In genomic region chr3:119601154-119601553, GRCh38 we compare ENCODE assay signal across 16 cellular contexts. TPM values are rescaled to one million over a fixed set of nuclear protein-coding genes. Genes with fewer than 3 reads are reported as not detected.
A peak's percentile ranks its signal among the peaks of the same experiment; 100 is the strongest.
DNase-seq lines count a peak whose midpoint lies in the region; ATAC-seq, FAIRE-seq and TF ChIP-seq lines count a peak whose summit lies in the region.
"Had no signal": no experiment of that assay in that cellular context is flagged by ENCODE, and none has a peak within 500 bp of the region (broad histone marks: within the 10 kb centered on the region; RNA-seq: fewer than 3 reads in every experiment).

No MANE protein-coding gene starts in this region.

- DNase-seq in GM18507 (ENCODE audit: extremely low spot score, insufficient read length, low read depth): no peak
- DNase-seq in right atrium auricular region (ENCODE audit: low spot score): no peak
- DNase-seq in Peyer's patch: no peak
- DNase-seq in iPS-NIHi7 (ENCODE audit: extremely low spot score): no peak
- no peak for DNase-seq in GM19240 (ENCODE audit: insufficient read length, low spot score)
- no peak for DNase-seq in frontal cortex (ENCODE audit: low spot score in 2 of 2)
- DNase-seq: HFFc6, midbrain, NCI-H2107, pancreas had no signal

- peak; percentile 11 for ATAC-seq in GM19324 (IDR thresholded peaks at IDR 0.05; ENCODE audit: low FRiP score, unreplicated experiment)
- ATAC-seq in HG03432 (IDR thresholded peaks at IDR 0.05; ENCODE audit: unreplicated experiment): peak; percentile 4

- no peaks in the 10 kb centered on the region for H3K27me3 ChIP-seq in right atrium auricular region
- no peaks in the 10 kb centered on the region for H3K27me3 ChIP-seq in Peyer's patch
- H3K27me3 ChIP-seq: BLaER1 treated with 17β-estradiol and CSF1 and Interleukin-3, amounts not matched to agents 10 nM and 100 nM; esophagus muscularis mucosa; pancreas had no signal

- TF ChIP-seq POLR2A in Peyer's patch (IDR thresholded peaks at IDR 0.05): no peak

- FAIRE-seq in GM18507 (lab: Jason Lieb, UNC) (peak; percentile 59), frontal cortex (lab: Jason Lieb, UNC) (no peak)
- FAIRE-seq: pancreas had no signal

- peaks cover 0 to 60% of the 10 kb centered on the region in 2 donors for H3K4me1 ChIP-seq in right atrium auricular region
- peaks cover 0 to 2% (median 0%) of the 10 kb centered on the region in 4 donors for H3K4me1 ChIP-seq in Peyer's patch

- TF ChIP-seq CTCF in right atrium auricular region (IDR thresholded peaks at IDR 0.05): no peak
- no peak for TF ChIP-seq CTCF in Peyer's patch (IDR thresholded peaks at IDR 0.05)

- no peaks in the 10 kb centered on the region for H3K36me3 ChIP-seq in right atrium auricular region
- H3K36me3 ChIP-seq in Peyer's patch: no peaks in the 10 kb centered on the region
- H3K36me3 ChIP-seq: BLaER1 treated with 17β-estradiol and CSF1 and Interleukin-3, amounts not matched to agents 10 nM and 100 nM; esophagus muscularis mucosa; pancreas had no signal

- no peaks in the 10 kb centered on the region for H3K9me3 ChIP-seq in right atrium auricular region
- H3K9me3 ChIP-seq in Peyer's patch: no peaks in the 10 kb centered on the region
- H3K9me3 ChIP-seq: BLaER1 treated with 17β-estradiol and CSF1 and Interleukin-3, amounts not matched to agents 10 nM and 100 nM; esophagus muscularis mucosa; pancreas had no signal

- peak overlapping the region; percentile 56 to 81 for H3K27ac ChIP-seq in right atrium auricular region
- H3K27ac ChIP-seq in Peyer's patch: no peak overlapping the region
- H3K27ac ChIP-seq: BLaER1 treated with 17β-estradiol and CSF1 and Interleukin-3, amounts not matched to agents 10 nM and 100 nM; esophagus muscularis mucosa; HL-60; pancreas had no signal

- H3K4me3 ChIP-seq in right atrium auricular region (no peak overlapping the region), Peyer's patch (no peak overlapping the region)
- H3K4me3 ChIP-seq: BLaER1 treated with 17β-estradiol and CSF1 and Interleukin-3, amounts not matched to agents 10 nM and 100 nM; esophagus muscularis mucosa; pancreas had no signal

RNA-seq across cellular contexts. Expression of gene PLA1A, which starts 3.5 kb away (rescaled TPM):
- total RNA-seq in right atrium auricular region (10 to 100 TPM in 1 of 2 donors, 1 to 10 TPM in 1; 6.7 to 11.6 TPM), Peyer's patch (1 to 10 TPM in 1 of 4 donors, under 1 TPM in 2, not detected in 1; 0.70 to 4.1 (median 0.85) TPM), frontal cortex (0.41 TPM)
- total RNA-seq: HFFc6, OCI-LY7 had no signal

RNA-seq across cellular contexts. Expression of gene ADPRH, which starts 21.9 kb away (rescaled TPM):
- total RNA-seq in right atrium auricular region: 1 to 10 TPM; 7.5 to 9.7 TPM
- 1 to 10 TPM in 3 of 4 donors, under 1 TPM in 1; 0.35 to 5.0 (median 1.4) TPM for total RNA-seq in Peyer's patch
- 1.2 TPM for total RNA-seq in frontal cortex
- total RNA-seq: OCI-LY7 had no signal

RNA-seq across cellular contexts. Expression of gene CD80, which starts 41.7 kb away (rescaled TPM):
- under 1 TPM; 0.20 to 0.67 TPM for total RNA-seq in right atrium auricular region
- total RNA-seq in Peyer's patch: 10 to 100 TPM in 1 of 4 donors, 1 to 10 TPM in 1, not detected in 2; 4.2 to 19.8 TPM
- total RNA-seq in frontal cortex: not detected
- total RNA-seq: HFFc6, OCI-LY7 had no signal

RNA-seq across cellular contexts. Expression of gene POPDC2, which starts 59.2 kb away (rescaled TPM):
- total RNA-seq in right atrium auricular region (100 to 1,000 TPM; 679 to 853 TPM), Peyer's patch (1 to 10 TPM; 3.0 to 8.3 (median 6.3) TPM), frontal cortex (0.82 TPM)

Comparison
In these comparisons a context has a peak if more than half of its experiments do, and no peak if none do; other contexts are left out.
1. H3K27ac ChIP-seq: peak in right atrium auricular region (2 of 2); none in Peyer's patch (0 of 4).